Comparison of ENCODE assay signal across 1 cellular context in the genomic region with DNA sequence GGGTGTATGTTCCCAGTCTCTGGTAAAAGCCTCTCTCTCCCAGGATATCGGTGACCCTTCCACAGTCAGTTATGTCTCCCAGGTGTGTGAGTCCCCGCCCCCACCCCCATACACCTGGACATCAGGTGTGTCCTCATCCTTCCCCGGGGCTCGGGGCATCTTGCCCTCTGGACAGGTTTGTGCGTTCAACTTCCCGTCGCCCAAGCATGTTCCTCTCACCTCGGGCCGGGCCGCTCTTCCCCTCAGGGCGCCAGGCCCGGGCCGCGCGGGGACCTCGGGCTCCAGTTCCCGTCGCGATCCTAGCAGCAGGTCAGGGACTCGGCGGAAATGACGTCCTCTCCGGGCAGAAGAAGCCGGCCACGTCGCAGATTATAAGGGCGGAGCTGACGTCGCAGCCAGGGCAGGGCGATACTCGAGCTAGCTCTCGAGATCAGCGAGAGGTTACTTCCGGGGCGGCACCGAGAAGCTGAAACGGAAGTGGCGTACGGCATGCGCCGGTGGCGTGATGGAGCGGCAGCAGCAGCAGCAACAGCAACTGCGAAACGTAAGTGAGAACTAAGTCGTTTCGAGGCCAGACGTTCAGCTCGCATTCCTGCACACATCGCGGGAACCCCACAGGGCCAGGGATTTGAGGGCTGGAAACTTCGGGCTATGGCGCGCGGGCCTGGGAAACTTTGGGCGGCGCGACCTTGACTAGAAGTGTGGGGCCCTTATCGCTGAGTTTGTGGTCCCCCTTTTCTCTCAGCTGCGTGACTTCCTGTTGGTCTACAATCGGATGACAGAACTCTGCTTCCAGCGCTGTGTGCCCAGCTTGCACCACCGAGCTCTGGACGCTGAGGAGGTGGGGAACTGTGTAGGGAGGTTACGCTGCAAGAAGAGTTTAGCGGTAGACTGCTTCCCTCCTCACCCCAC.
TF ChIP-seq lines count a peak whose summit lies in the region.

A gene with protein sequence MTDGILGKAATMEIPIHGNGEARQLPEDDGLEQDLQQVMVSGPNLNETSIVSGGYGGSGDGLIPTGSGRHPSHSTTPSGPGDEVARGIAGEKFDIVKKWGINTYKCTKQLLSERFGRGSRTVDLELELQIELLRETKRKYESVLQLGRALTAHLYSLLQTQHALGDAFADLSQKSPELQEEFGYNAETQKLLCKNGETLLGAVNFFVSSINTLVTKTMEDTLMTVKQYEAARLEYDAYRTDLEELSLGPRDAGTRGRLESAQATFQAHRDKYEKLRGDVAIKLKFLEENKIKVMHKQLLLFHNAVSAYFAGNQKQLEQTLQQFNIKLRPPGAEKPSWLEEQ (minus strand): TSS at position 320 of the 912 bp plus-strand sequence. CDS start 910 bp downstream, outside the sequence.
A gene with protein sequence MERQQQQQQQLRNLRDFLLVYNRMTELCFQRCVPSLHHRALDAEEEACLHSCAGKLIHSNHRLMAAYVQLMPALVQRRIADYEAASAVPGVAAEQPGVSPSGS (plus strand): TSS at position 490 of the 912 bp plus-strand sequence. CDS start 16 bp downstream, at position 506.

TF ChIP-seq in HepG2, 621 proteins besides CTCF, POLR2A, EP300 and RAD21 (continued from another document and continues in another):
- TF ChIP-seq, protein P1, sequence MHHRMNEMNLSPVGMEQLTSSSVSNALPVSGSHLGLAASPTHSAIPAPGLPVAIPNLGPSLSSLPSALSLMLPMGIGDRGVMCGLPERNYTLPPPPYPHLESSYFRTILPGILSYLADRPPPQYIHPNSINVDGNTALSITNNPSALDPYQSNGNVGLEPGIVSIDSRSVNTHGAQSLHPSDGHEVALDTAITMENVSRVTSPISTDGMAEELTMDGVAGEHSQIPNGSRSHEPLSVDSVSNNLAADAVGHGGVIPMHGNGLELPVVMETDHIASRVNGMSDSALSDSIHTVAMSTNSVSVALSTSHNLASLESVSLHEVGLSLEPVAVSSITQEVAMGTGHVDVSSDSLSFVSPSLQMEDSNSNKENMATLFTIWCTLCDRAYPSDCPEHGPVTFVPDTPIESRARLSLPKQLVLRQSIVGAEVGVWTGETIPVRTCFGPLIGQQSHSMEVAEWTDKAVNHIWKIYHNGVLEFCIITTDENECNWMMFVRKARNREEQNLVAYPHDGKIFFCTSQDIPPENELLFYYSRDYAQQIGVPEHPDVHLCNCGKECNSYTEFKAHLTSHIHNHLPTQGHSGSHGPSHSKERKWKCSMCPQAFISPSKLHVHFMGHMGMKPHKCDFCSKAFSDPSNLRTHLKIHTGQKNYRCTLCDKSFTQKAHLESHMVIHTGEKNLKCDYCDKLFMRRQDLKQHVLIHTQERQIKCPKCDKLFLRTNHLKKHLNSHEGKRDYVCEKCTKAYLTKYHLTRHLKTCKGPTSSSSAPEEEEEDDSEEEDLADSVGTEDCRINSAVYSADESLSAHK (CRISPR knock-in tag; IDR thresholded peaks at IDR 0.05; ENCODE audit: borderline replicate concordance): no peak
- TF ChIP-seq YEATS2 (CRISPR knock-in tag; IDR thresholded peaks at IDR 0.05; ENCODE audit: borderline replicate concordance): peak; percentile 91; the same call in 1 of the 2 replicates
- TF ChIP-seq NRL (CRISPR knock-in tag; IDR thresholded peaks at IDR 0.05; ENCODE audit: borderline replicate concordance): 0 out of 2 replicates have a peak, but pooled peaks have one; percentile 7
- TF ChIP-seq, protein P2, sequence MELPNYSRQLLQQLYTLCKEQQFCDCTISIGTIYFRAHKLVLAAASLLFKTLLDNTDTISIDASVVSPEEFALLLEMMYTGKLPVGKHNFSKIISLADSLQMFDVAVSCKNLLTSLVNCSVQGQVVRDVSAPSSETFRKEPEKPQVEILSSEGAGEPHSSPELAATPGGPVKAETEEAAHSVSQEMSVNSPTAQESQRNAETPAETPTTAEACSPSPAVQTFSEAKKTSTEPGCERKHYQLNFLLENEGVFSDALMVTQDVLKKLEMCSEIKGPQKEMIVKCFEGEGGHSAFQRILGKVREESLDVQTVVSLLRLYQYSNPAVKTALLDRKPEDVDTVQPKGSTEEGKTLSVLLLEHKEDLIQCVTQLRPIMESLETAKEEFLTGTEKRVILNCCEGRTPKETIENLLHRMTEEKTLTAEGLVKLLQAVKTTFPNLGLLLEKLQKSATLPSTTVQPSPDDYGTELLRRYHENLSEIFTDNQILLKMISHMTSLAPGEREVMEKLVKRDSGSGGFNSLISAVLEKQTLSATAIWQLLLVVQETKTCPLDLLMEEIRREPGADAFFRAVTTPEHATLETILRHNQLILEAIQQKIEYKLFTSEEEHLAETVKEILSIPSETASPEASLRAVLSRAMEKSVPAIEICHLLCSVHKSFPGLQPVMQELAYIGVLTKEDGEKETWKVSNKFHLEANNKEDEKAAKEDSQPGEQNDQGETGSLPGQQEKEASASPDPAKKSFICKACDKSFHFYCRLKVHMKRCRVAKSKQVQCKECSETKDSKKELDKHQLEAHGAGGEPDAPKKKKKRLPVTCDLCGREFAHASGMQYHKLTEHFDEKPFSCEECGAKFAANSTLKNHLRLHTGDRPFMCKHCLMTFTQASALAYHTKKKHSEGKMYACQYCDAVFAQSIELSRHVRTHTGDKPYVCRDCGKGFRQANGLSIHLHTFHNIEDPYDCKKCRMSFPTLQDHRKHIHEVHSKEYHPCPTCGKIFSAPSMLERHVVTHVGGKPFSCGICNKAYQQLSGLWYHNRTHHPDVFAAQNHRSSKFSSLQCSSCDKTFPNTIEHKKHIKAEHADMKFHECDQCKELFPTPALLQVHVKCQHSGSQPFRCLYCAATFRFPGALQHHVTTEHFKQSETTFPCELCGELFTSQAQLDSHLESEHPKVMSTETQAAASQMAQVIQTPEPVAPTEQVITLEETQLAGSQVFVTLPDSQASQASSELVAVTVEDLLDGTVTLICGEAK (IDR thresholded peaks at IDR 0.05): peak; percentile 88
- TF ChIP-seq, protein P2 (CRISPR knock-in tag; IDR thresholded peaks at IDR 0.05): peak; percentile 52
- TF ChIP-seq, protein P3, sequence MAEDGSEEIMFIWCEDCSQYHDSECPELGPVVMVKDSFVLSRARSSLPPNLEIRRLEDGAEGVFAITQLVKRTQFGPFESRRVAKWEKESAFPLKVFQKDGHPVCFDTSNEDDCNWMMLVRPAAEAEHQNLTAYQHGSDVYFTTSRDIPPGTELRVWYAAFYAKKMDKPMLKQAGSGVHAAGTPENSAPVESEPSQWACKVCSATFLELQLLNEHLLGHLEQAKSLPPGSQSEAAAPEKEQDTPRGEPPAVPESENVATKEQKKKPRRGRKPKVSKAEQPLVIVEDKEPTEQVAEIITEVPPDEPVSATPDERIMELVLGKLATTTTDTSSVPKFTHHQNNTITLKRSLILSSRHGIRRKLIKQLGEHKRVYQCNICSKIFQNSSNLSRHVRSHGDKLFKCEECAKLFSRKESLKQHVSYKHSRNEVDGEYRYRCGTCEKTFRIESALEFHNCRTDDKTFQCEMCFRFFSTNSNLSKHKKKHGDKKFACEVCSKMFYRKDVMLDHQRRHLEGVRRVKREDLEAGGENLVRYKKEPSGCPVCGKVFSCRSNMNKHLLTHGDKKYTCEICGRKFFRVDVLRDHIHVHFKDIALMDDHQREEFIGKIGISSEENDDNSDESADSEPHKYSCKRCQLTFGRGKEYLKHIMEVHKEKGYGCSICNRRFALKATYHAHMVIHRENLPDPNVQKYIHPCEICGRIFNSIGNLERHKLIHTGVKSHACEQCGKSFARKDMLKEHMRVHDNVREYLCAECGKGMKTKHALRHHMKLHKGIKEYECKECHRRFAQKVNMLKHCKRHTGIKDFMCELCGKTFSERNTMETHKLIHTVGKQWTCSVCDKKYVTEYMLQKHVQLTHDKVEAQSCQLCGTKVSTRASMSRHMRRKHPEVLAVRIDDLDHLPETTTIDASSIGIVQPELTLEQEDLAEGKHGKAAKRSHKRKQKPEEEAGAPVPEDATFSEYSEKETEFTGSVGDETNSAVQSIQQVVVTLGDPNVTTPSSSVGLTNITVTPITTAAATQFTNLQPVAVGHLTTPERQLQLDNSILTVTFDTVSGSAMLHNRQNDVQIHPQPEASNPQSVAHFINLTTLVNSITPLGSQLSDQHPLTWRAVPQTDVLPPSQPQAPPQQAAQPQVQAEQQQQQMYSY (CRISPR knock-in tag; IDR thresholded peaks at IDR 0.05): no peak; the same call in 1 of the 2 replicates
- no peak for TF ChIP-seq ZNF891 (CRISPR knock-in tag; IDR thresholded peaks at IDR 0.05)
- no peak for TF ChIP-seq ZNF354B (CRISPR knock-in tag; IDR thresholded peaks at IDR 0.05)
- TF ChIP-seq, protein P4, sequence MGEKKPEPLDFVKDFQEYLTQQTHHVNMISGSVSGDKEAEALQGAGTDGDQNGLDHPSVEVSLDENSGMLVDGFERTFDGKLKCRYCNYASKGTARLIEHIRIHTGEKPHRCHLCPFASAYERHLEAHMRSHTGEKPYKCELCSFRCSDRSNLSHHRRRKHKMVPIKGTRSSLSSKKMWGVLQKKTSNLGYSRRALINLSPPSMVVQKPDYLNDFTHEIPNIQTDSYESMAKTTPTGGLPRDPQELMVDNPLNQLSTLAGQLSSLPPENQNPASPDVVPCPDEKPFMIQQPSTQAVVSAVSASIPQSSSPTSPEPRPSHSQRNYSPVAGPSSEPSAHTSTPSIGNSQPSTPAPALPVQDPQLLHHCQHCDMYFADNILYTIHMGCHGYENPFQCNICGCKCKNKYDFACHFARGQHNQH (CRISPR knock-in tag; IDR thresholded peaks at IDR 0.05): peak; percentile 79
- no peak; the same call in 1 of the 2 replicates for TF ChIP-seq KDM1A (CRISPR knock-in tag; IDR thresholded peaks at IDR 0.05)
- TF ChIP-seq, protein P5, sequence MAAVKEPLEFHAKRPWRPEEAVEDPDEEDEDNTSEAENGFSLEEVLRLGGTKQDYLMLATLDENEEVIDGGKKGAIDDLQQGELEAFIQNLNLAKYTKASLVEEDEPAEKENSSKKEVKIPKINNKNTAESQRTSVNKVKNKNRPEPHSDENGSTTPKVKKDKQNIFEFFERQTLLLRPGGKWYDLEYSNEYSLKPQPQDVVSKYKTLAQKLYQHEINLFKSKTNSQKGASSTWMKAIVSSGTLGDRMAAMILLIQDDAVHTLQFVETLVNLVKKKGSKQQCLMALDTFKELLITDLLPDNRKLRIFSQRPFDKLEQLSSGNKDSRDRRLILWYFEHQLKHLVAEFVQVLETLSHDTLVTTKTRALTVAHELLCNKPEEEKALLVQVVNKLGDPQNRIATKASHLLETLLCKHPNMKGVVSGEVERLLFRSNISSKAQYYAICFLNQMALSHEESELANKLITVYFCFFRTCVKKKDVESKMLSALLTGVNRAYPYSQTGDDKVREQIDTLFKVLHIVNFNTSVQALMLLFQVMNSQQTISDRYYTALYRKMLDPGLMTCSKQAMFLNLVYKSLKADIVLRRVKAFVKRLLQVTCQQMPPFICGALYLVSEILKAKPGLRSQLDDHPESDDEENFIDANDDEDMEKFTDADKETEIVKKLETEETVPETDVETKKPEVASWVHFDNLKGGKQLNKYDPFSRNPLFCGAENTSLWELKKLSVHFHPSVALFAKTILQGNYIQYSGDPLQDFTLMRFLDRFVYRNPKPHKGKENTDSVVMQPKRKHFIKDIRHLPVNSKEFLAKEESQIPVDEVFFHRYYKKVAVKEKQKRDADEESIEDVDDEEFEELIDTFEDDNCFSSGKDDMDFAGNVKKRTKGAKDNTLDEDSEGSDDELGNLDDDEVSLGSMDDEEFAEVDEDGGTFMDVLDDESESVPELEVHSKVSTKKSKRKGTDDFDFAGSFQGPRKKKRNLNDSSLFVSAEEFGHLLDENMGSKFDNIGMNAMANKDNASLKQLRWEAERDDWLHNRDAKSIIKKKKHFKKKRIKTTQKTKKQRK (IDR thresholded peaks at IDR 0.05; ENCODE audit: low read length): no peak
- TF ChIP-seq KDM3A (CRISPR knock-in tag; IDR thresholded peaks at IDR 0.05; ENCODE audit: low read depth): peak; percentile 74
- TF ChIP-seq, protein P6, sequence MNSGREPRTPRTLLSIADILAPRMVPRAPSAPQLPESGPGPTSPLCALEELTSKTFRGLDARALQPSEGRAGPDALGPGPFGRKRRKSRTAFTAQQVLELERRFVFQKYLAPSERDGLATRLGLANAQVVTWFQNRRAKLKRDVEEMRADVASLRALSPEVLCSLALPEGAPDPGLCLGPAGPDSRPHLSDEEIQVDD (CRISPR knock-in tag; IDR thresholded peaks at IDR 0.05; ENCODE audit: borderline replicate concordance): 0 out of 2 replicates have a peak, but pooled peaks have one; percentile 85
- no peak for TF ChIP-seq ZNF484 (CRISPR knock-in tag; IDR thresholded peaks at IDR 0.05; ENCODE audit: borderline replicate concordance, low read depth)
- TF ChIP-seq CENPX (CRISPR knock-in tag; IDR thresholded peaks at IDR 0.05): no peak
- no peak; the same call in 1 of the 2 replicates for TF ChIP-seq ZNF12 (CRISPR knock-in tag; IDR thresholded peaks at IDR 0.05)
- no peak for TF ChIP-seq JDP2 (CRISPR knock-in tag; IDR thresholded peaks at IDR 0.05; ENCODE audit: borderline replicate concordance)
- TF ChIP-seq ARNT2 (CRISPR knock-in tag; IDR thresholded peaks at IDR 0.05; ENCODE audit: low read depth): peak; percentile 59
- TF ChIP-seq NR1H2 (CRISPR knock-in tag; IDR thresholded peaks at IDR 0.05; ENCODE audit: borderline replicate concordance, low read depth): peak; percentile 68; the same call in 1 of the 2 replicates
- peak; percentile 26; the same call in 1 of the 2 replicates for TF ChIP-seq ARHGAP35 (CRISPR knock-in tag; IDR thresholded peaks at IDR 0.05; ENCODE audit: borderline replicate concordance)
- no peak for TF ChIP-seq ZNF775 (CRISPR knock-in tag; IDR thresholded peaks at IDR 0.05; ENCODE audit: borderline replicate concordance)
- TF ChIP-seq ZNF678 (CRISPR knock-in tag; IDR thresholded peaks at IDR 0.05): no peak
- 0 out of 2 replicates have a peak, but pooled peaks have one; percentile 25 for TF ChIP-seq RFX5 (IDR thresholded peaks at IDR 0.05; ENCODE audit: low read depth, low read length)
- no peak for TF ChIP-seq ZBTB7B (CRISPR knock-in tag; IDR thresholded peaks at IDR 0.05)
